Comparison of ENCODE assay signal across 19 cellular contexts in genomic region chr4:61070269-61070668, GRCh38.
"Had no signal": no experiment of that assay in that cellular context is flagged by ENCODE, and none has a peak within 500 bp of the region (broad histone marks: within the 10 kb centered on the region; RNA-seq: fewer than 3 reads in every experiment).

No MANE protein-coding gene starts in this region.

- H3K36me3 ChIP-seq: heart left ventricle, thyroid gland, upper lobe of right lung had no signal

- H3K4me1 Mint-ChIP-seq: activated CD4-positive, alpha-beta memory T cell treated with anti-CD3 and anti-CD28 coated beads, Interleukin-2, amount 10 ng/mL, durations not matched to agents 7 days and 5 days; activated CD4-positive, alpha-beta T cell treated with anti-CD3 and anti-CD28 coated beads, Interleukin-2, amount 10 ng/mL, durations not matched to agents 24 days and 14 days; activated naive CD8-positive, alpha-beta T cell treated with anti-CD3 and anti-CD28 coated beads, Interleukin-2, amount 10 ng/mL, durations not matched to agents 7 days and 5 days; memory B cell; nephron progenitor cell had no signal

- H3K27me3 ChIP-seq: heart left ventricle, thyroid gland, upper lobe of right lung had no signal

- H3K27ac Mint-ChIP-seq: activated CD4-positive, alpha-beta memory T cell treated with anti-CD3 and anti-CD28 coated beads, Interleukin-2, amount 10 ng/mL, durations not matched to agents 7 days and 5 days; activated CD4-positive, alpha-beta T cell treated with anti-CD3 and anti-CD28 coated beads, Interleukin-2, amount 10 ng/mL, durations not matched to agents 24 days and 14 days; activated naive CD4-positive, alpha-beta T cell treated with anti-CD3 and anti-CD28 coated beads for 36 hours; activated naive CD8-positive, alpha-beta T cell treated with anti-CD3 and anti-CD28 coated beads, Interleukin-2, amount 10 ng/mL, durations not matched to agents 7 days and 5 days; activated T-cell treated with anti-CD3 and anti-CD28 coated beads, Interleukin-2, amount 50 U/mL, for 72 hours; memory B cell; nephron progenitor cell had no signal

- H3K27me3 Mint-ChIP-seq: activated CD4-positive, alpha-beta memory T cell treated with anti-CD3 and anti-CD28 coated beads, Interleukin-2, amount 10 ng/mL, durations not matched to agents 7 days and 5 days; activated CD4-positive, alpha-beta T cell treated with anti-CD3 and anti-CD28 coated beads, Interleukin-2, amount 10 ng/mL, durations not matched to agents 24 days and 14 days; activated naive CD8-positive, alpha-beta T cell treated with anti-CD3 and anti-CD28 coated beads, Interleukin-2, amount 10 ng/mL, durations not matched to agents 7 days and 5 days; memory B cell had no signal

- H3K9me3 Mint-ChIP-seq: activated CD4-positive, alpha-beta T cell treated with anti-CD3 and anti-CD28 coated beads, Interleukin-2, amount 10 ng/mL, durations not matched to agents 24 days and 14 days; nephron progenitor cell had no signal

- H3K36me3 Mint-ChIP-seq: activated naive CD8-positive, alpha-beta T cell treated with anti-CD3 and anti-CD28 coated beads, Interleukin-2, amount 10 ng/mL, durations not matched to agents 7 days and 5 days; memory B cell had no signal

- DNase-seq: activated CD4-positive, alpha-beta memory T cell treated with anti-CD3 and anti-CD28 coated beads, Interleukin-2, amount 10 ng/mL, durations not matched to agents 7 days and 5 days; activated CD4-positive, alpha-beta T cell treated with anti-CD3 and anti-CD28 coated beads, Interleukin-2, amount 10 ng/mL, durations not matched to agents 24 days and 14 days; activated effector memory CD4-positive, alpha-beta T cell treated with Interleukin-2 at 50 U/mL for 16 hours; activated naive CD4-positive, alpha-beta T cell treated with anti-CD3 and anti-CD28 coated beads for 36 hours; activated naive CD8-positive, alpha-beta T cell treated with anti-CD3 and anti-CD28 coated beads, Interleukin-2, amount 10 ng/mL, durations not matched to agents 7 days and 5 days; activated T-cell treated with anti-CD3 and anti-CD28 coated beads, Interleukin-2, amount 50 U/mL, for 72 hours; heart left ventricle; islet precursor cell; left colon; mucosa of descending colon; nephron progenitor cell; right cardiac atrium; stimulated activated CD4-positive, alpha-beta T cell treated with anti-CD3 and anti-CD28 coated beads, Interleukin-12 subunit alpha, Interleukin-12 subunit beta, amount 100 ng/mL, for 4 hours; stimulated activated CD4-positive, alpha-beta T cell treated with anti-CD3 and anti-CD28 coated beads, Interleukin-4, amount 100 ng/mL, for 4 hours; stimulated activated naive CD8-positive, alpha-beta T cell treated with anti-CD3 and anti-CD28 coated beads, Interleukin-15, Interleukin-2, amounts not matched to agents 100 U/mL and 50 U/mL, for 24 hours; thyroid gland; upper lobe of right lung had no signal

- ATAC-seq: activated CD4-positive, CD25-positive, alpha-beta regulatory T cell treated with anti-CD3 and anti-CD28 coated beads, Interleukin-2, amount 50 U/mL, for 24 hours; activated T-cell treated with anti-CD3 and anti-CD28 coated beads, Interleukin-2, amount 50 U/mL, for 72 hours; heart left ventricle; left colon; mucosa of descending colon; right cardiac atrium; stimulated activated naive CD8-positive, alpha-beta T cell treated with anti-CD3 and anti-CD28 coated beads, Interleukin-15, Interleukin-2, amounts not matched to agents 100 U/mL and 50 U/mL, for 24 hours; upper lobe of right lung had no signal

- H3K4me3 ChIP-seq: heart left ventricle, mucosa of descending colon, thyroid gland, upper lobe of right lung had no signal

- H3K4me3 Mint-ChIP-seq: activated CD4-positive, alpha-beta memory T cell treated with anti-CD3 and anti-CD28 coated beads, Interleukin-2, amount 10 ng/mL, durations not matched to agents 7 days and 5 days; activated CD4-positive, alpha-beta T cell treated with anti-CD3 and anti-CD28 coated beads, Interleukin-2, amount 10 ng/mL, durations not matched to agents 24 days and 14 days; activated naive CD4-positive, alpha-beta T cell treated with anti-CD3 and anti-CD28 coated beads for 36 hours; activated naive CD8-positive, alpha-beta T cell treated with anti-CD3 and anti-CD28 coated beads, Interleukin-2, amount 10 ng/mL, durations not matched to agents 7 days and 5 days; activated T-cell treated with anti-CD3 and anti-CD28 coated beads, Interleukin-2, amount 50 U/mL, for 72 hours; memory B cell; nephron progenitor cell had no signal
